In the genomic region with DNA sequence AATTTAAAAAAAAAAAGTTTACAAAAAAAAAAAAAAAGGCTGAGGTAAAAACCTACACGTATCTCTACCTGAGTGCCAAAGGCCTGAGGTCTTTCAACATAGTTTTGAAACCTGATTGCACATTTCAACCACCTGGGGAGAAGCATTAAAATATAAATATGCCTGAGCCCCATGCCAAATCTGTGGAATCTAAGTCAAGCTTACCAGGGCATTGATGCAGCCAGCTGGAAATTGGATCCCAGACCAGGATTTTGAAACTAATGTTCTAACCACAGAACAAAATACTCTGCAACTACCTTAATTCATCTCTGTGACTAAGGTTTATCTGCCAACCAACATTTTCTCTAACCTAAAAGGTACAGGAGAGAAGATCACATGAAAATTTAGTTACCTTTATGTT, we compare ENCODE assay signal across 24 cellular contexts. TPM values are rescaled to one million over a fixed set of nuclear protein-coding genes. Genes with fewer than 3 reads are reported as not detected.
A peak's percentile ranks its signal among the peaks of the same experiment; 100 is the strongest.
DNase-seq lines count a peak whose midpoint lies in the region; ATAC-seq and TF ChIP-seq lines count a peak whose summit lies in the region.
"Had no signal": no experiment of that assay in that cellular context is flagged by ENCODE, and none has a peak within 500 bp of the region (broad histone marks: within the 10 kb centered on the region; RNA-seq: fewer than 3 reads in every experiment).

No MANE protein-coding gene starts in this region.

- H3K23me2 ChIP-seq in H9 (ENCODE audit: insufficient read length, low read depth, low read length, poor library complexity, severe bottlenecking), result no peaks in the 10 kb centered on the region

- peaks cover 29 to 36% of the 10 kb centered on the region in 2 experiments for H3K4me1 Mint-ChIP-seq in H9
- H3K4me1 Mint-ChIP-seq in WTC11, result peaks cover 31% of the 10 kb centered on the region
- H3K4me1 Mint-ChIP-seq in neural progenitor cell, result peaks cover 4% of the 10 kb centered on the region
- H3K4me1 Mint-ChIP-seq: activated CD4-positive, alpha-beta T cell treated with anti-CD3 and anti-CD28 coated beads, Interleukin-2, amount 10 ng/mL, durations not matched to agents 7 days and 5 days had no signal

- CTCF ChIA-PET in WTC11 (lab: Charles Lee), result interaction anchor here (1.1 to 1.5 kb wide), 2 partner anchors 11 to 145 kb away, joined by 3 to 4 read pairs; a partner anchor contains a TSS

- no peak overlapping the region for H2AK5ac ChIP-seq in H9 (ENCODE audit: insufficient read length, low read length)

- H3K4me2 ChIP-seq in H9 (ENCODE audit: insufficient read depth, insufficient read length, low read length) (peak overlapping the region; percentile 56), fibroblast of lung (ENCODE audit: extremely low read depth, insufficient read depth, low read length) (no peak overlapping the region), neural progenitor cell (no peak overlapping the region)
- H3K4me2 ChIP-seq: smooth muscle cell had no signal

- H3K4me3 Mint-ChIP-seq in H9 (peak overlapping the region; percentile 13 to 55; a peak in 4 of 5 replicates), WTC11 (peak overlapping the region; percentile 33), neural progenitor cell (no peak overlapping the region)
- H3K4me3 Mint-ChIP-seq: activated CD4-positive, alpha-beta T cell treated with anti-CD3 and anti-CD28 coated beads, Interleukin-2, amount 10 ng/mL, durations not matched to agents 7 days and 5 days had no signal

- no CpG with 5 or more reads among the region's 1 CpG for WGBS in H9 (ENCODE audit: extremely low coverage, insufficient read length, low lambda C conversion rate)
- 71 to 73% methylated on average over 1 of the region's 1 CpG for WGBS in body of pancreas, 2 donors

- H3K79me2 ChIP-seq in H9 (ENCODE audit: insufficient read depth, low read length), result no peaks in the 10 kb centered on the region
- H3K79me2 ChIP-seq in fibroblast of lung (ENCODE audit: control insufficient read depth, insufficient read depth, low read length), result no peaks in the 10 kb centered on the region
- H3K79me2 ChIP-seq in neural progenitor cell (ENCODE audit: low read depth), result peaks cover 6% of the 10 kb centered on the region

- H3K4me3 ChIP-seq in fibroblast of lung (replicated peaks in 1 of 4; ENCODE audit: control extremely low read depth in 1 of 4, insufficient read depth in 1 of 4, low read depth in 3 of 4, low read length in 4 of 4), result no peak overlapping the region
- H3K4me3 ChIP-seq in neural progenitor cell, result no peak overlapping the region
- no peak overlapping the region for H3K4me3 ChIP-seq in body of pancreas
- no peak overlapping the region for H3K4me3 ChIP-seq in left lung
- H3K4me3 ChIP-seq: colonic mucosa, smooth muscle cell, upper lobe of right lung had no signal

- H3K27ac Mint-ChIP-seq in H9, result peak overlapping the region in 2 of 3 experiments; percentile 48 to 88; a peak in 1 of 7 replicates
- H3K27ac Mint-ChIP-seq in WTC11, result no peak overlapping the region
- H3K27ac Mint-ChIP-seq in neural progenitor cell, result no peak overlapping the region
- H3K27ac Mint-ChIP-seq: activated CD4-positive, alpha-beta T cell treated with anti-CD3 and anti-CD28 coated beads, Interleukin-2, amount 10 ng/mL, durations not matched to agents 7 days and 5 days had no signal

- H4K8ac ChIP-seq in H9 (replicated peaks; ENCODE audit: insufficient read length, low read depth, low read length), result no peak overlapping the region

- ATAC-seq in WTC11, result no peak; the same call in 1 of the 2 replicates
- no peak for ATAC-seq in body of pancreas
- ATAC-seq in left lung, result no peak
- ATAC-seq: upper lobe of right lung had no signal

- TF ChIP-seq CTCF in H9 (conservative IDR thresholded peaks at IDR 0.05), result no peak
- no peak for TF ChIP-seq CTCF in WTC11 (IDR thresholded peaks at IDR 0.05)
- no peak for TF ChIP-seq CTCF in fibroblast of lung (conservative IDR thresholded peaks at IDR 0.05 in 1 of 2, IDR thresholded peaks at IDR 0.05 in 1 of 2; ENCODE audit: low read depth in 1 of 2, low read length in 2 of 2)
- no peak for TF ChIP-seq CTCF in neural progenitor cell (IDR thresholded peaks at IDR 0.05)
- TF ChIP-seq CTCF in body of pancreas (IDR thresholded peaks at IDR 0.05), result no peak
- TF ChIP-seq CTCF in left lung (IDR thresholded peaks at IDR 0.05), result no peak

- no peak overlapping the region for H2BK15ac ChIP-seq in H9 (ENCODE audit: low read depth, low read length)

- no peak overlapping the region for H2BK12ac ChIP-seq in H9 (ENCODE audit: insufficient read length, low read depth, low read length)

- H3K36me3 ChIP-seq in fibroblast of lung (ENCODE audit: control insufficient read depth, insufficient read depth, low read length) (peaks cover 8% of the 10 kb centered on the region), neural progenitor cell (peaks cover 21% of the 10 kb centered on the region), body of pancreas (replicated peaks in 1 of 2; ENCODE audit: insufficient read depth in 1 of 2, low read depth in 2 of 2) (peaks cover 4 to 20% of the 10 kb centered on the region in 2 donors), left lung (peaks cover 0 to 92% of the 10 kb centered on the region in 2 donors)

- H3K23ac ChIP-seq in H9 (ENCODE audit: insufficient read length, low read depth, low read length), result no peak overlapping the region

- H4K5ac ChIP-seq in H9 (ENCODE audit: insufficient read length, low read depth, low read length), result no peak overlapping the region

- H3T11ph ChIP-seq in H9 (ENCODE audit: low read length), result no peak overlapping the region

- DNase-seq in H9, result no peak
- DNase-seq in WTC11 (ENCODE audit: low spot score), result no peak
- peak; percentile 31 to 55 for DNase-seq in fibroblast of lung (ENCODE audit: low read depth in 2 of 2)
- DNase-seq in neural progenitor cell (ENCODE audit: low spot score), result no peak
- DNase-seq in body of pancreas, result no peak
- no peak for DNase-seq in NOMO-1 treated with dmso at 0.1 percent for 144 hours (lab: John Stamatoyannopoulos, UW; ENCODE audit: unreplicated experiment)
- no peak for DNase-seq in left lung
- DNase-seq in caudate nucleus (lab: John Stamatoyannopoulos, UW), result no peak
- DNase-seq: activated CD4-positive, alpha-beta T cell treated with anti-CD3 and anti-CD28 coated beads, Interleukin-2, amount 10 ng/mL, durations not matched to agents 7 days and 5 days; activated effector memory CD4-positive, alpha-beta T cell treated with anti-CD3 and anti-CD28 coated beads, Interleukin-2, amount 50 U/mL, for 16 hours; AML-193; colonic mucosa; DMS79; foreskin melanocyte; KG1; NCI-H1092; NCI-H2081; NCI-H524; posterior cingulate gyrus; stimulated activated CD4-positive, alpha-beta T cell treated with anti-CD3 and anti-CD28 coated beads, Interleukin-4, amount 100 ng/mL, for 4 hours; T-helper 1 cell; upper lobe of right lung had no signal

- no peak overlapping the region for H2BK120ac ChIP-seq in H9 (ENCODE audit: low read depth, low read length, poor library complexity, severe bottlenecking)

- H3K14ac ChIP-seq in H9 (ENCODE audit: insufficient read depth, low read length), result no peak overlapping the region

- TF ChIP-seq POLR2A in body of pancreas (IDR thresholded peaks at IDR 0.05), result no peak

- peak overlapping the region; percentile 41 for H3K27ac ChIP-seq in H9 (ENCODE audit: insufficient read length, low read depth, low read length)
- H3K27ac ChIP-seq in fibroblast of lung (ENCODE audit: insufficient read depth, low read length), result peak overlapping the region; percentile 13
- H3K27ac ChIP-seq in neural progenitor cell, result peak overlapping the region; percentile 5
- no peak overlapping the region for H3K27ac ChIP-seq in body of pancreas
- H3K27ac ChIP-seq in left lung, result no peak overlapping the region
- H3K27ac ChIP-seq in caudate nucleus (ENCODE audit: low read depth, low read length), result no peak overlapping the region
- H3K27ac ChIP-seq: colonic mucosa, HL-60, upper lobe of right lung had no signal

- intact Hi-C loops in body of pancreas (cut with DNase I), result no loop called here
- intact Hi-C loops in left lung (cut with DNase I), result no loop called here

- no peak overlapping the region for H4K91ac ChIP-seq in H9 (ENCODE audit: insufficient read length, low read depth, low read length)

- H3K9me3 ChIP-seq in H9 (ENCODE audit: control insufficient read depth, low read depth, low read length), result no peaks in the 10 kb centered on the region
- H3K9me3 ChIP-seq in fibroblast of lung (ENCODE audit: control insufficient read depth, insufficient read depth, low read depth, low read length), result no peaks in the 10 kb centered on the region
- no peaks in the 10 kb centered on the region for H3K9me3 ChIP-seq in neural progenitor cell (ENCODE audit: low read depth)
- no peaks in the 10 kb centered on the region for H3K9me3 ChIP-seq in body of pancreas
- H3K9me3 ChIP-seq in left lung, result no peaks in the 10 kb centered on the region
- H3K9me3 ChIP-seq: colonic mucosa, upper lobe of right lung had no signal

- no peaks in the 10 kb centered on the region for H3K79me1 ChIP-seq in H9 (ENCODE audit: insufficient read depth, low read depth, low read length, poor library complexity, severe bottlenecking)

- H3K56ac ChIP-seq in H9 (ENCODE audit: insufficient read length, low read depth, low read length), result no peak overlapping the region

- H2BK20ac ChIP-seq in H9 (ENCODE audit: low read depth, low read length, poor library complexity, severe bottlenecking), result no peak overlapping the region

- H4K20me1 ChIP-seq in H9 (ENCODE audit: control insufficient read depth, insufficient read depth, insufficient read length) (no peaks in the 10 kb centered on the region), fibroblast of lung (ENCODE audit: control insufficient read depth, extremely low read depth, insufficient read depth, low read length) (no peaks in the 10 kb centered on the region), neural progenitor cell (ENCODE audit: low read depth) (no peaks in the 10 kb centered on the region)

- H3K27me3 ChIP-seq in H9 (ENCODE audit: insufficient read depth, low read length), result no peaks in the 10 kb centered on the region
- no peaks in the 10 kb centered on the region for H3K27me3 ChIP-seq in fibroblast of lung (ENCODE audit: control insufficient read depth, insufficient read depth, low read length)
- no peaks in the 10 kb centered on the region for H3K27me3 ChIP-seq in neural progenitor cell
- H3K27me3 ChIP-seq in body of pancreas, result no peaks in the 10 kb centered on the region
- no peaks in the 10 kb centered on the region for H3K27me3 ChIP-seq in left lung
- H3K27me3 ChIP-seq: colonic mucosa, upper lobe of right lung had no signal

- no peak overlapping the region for H3K4ac ChIP-seq in H9 (ENCODE audit: low read depth, low read length)

- no peak overlapping the region for H2BK5ac ChIP-seq in H9 (ENCODE audit: insufficient read length, low read length)

- H3K4me1 ChIP-seq in H9 (ENCODE audit: insufficient read depth, low read length) (peaks cover 4% of the 10 kb centered on the region; the same call in 1 of the 2 replicates), fibroblast of lung (ENCODE audit: control insufficient read depth, extremely low read depth, insufficient read depth, low read length) (no peaks in the 10 kb centered on the region), neural progenitor cell (no peaks in the 10 kb centered on the region), body of pancreas (no peaks in the 10 kb centered on the region), left lung (no peaks in the 10 kb centered on the region)
- H3K4me1 ChIP-seq: colonic mucosa, upper lobe of right lung had no signal

- POLR2A ChIA-PET in WTC11 (lab: Charles Lee), result no interaction called here

- no peak overlapping the region for H3K18ac ChIP-seq in H9 (ENCODE audit: insufficient read length, low read depth, low read length)

- peaks cover 8% of the 10 kb centered on the region for H3F3A ChIP-seq in neural progenitor cell (ENCODE audit: low read depth)

- H2AFZ ChIP-seq in H9 (ENCODE audit: low read length), result no peak overlapping the region
- H2AFZ ChIP-seq in fibroblast of lung (ENCODE audit: low read length), result no peak overlapping the region
- H2AFZ ChIP-seq in neural progenitor cell (replicated peaks), result no peak overlapping the region

- H3K9ac ChIP-seq in H9 (ENCODE audit: extremely low read depth, insufficient read length, low read length) (peak overlapping the region; percentile 23), fibroblast of lung (ENCODE audit: insufficient read depth, low read length) (no peak overlapping the region), neural progenitor cell (no peak overlapping the region)

- H3K27me3 Mint-ChIP-seq in H9 (ENCODE audit: low read depth) (no peaks in the 10 kb centered on the region), WTC11 (ENCODE audit: low read depth) (no peaks in the 10 kb centered on the region; the same call in 1 of the 2 replicates), neural progenitor cell (ENCODE audit: insufficient read depth, low read depth) (no peaks in the 10 kb centered on the region)
- H3K27me3 Mint-ChIP-seq: activated CD4-positive, alpha-beta T cell treated with anti-CD3 and anti-CD28 coated beads, Interleukin-2, amount 10 ng/mL, durations not matched to agents 7 days and 5 days had no signal

- H3K9me3 Mint-ChIP-seq in H9, result no peaks in the 10 kb centered on the region
- H3K9me3 Mint-ChIP-seq in WTC11, result no peaks in the 10 kb centered on the region
- no peaks in the 10 kb centered on the region for H3K9me3 Mint-ChIP-seq in neural progenitor cell
- H3K9me3 Mint-ChIP-seq: activated CD4-positive, alpha-beta T cell treated with anti-CD3 and anti-CD28 coated beads, Interleukin-2, amount 10 ng/mL, durations not matched to agents 7 days and 5 days had no signal

- H3K36me3 Mint-ChIP-seq in H9 (ENCODE audit: insufficient read depth in 1 of 3, low read depth in 3 of 3) (peaks cover 32 to 70% (median 59%) of the 10 kb centered on the region in 3 experiments), WTC11 (peaks cover 52% of the 10 kb centered on the region), neural progenitor cell (peaks cover 37% of the 10 kb centered on the region)

RNA-seq across cellular contexts. Expression of a gene that starts 38.8 kb away (rescaled TPM):
- 2.1 and 2.4 TPM in 2 replicates for total RNA-seq in H9 (2021)
- 0.46 to 1.7 TPM (median 0.73 TPM) in 3 replicates for total RNA-seq in WTC11 (2021)
- total RNA-seq in fibroblast of lung, result 0.50 and 0.51 TPM in 2 replicates
- 0.16 and 0.23 TPM in 2 replicates for polyA plus RNA-seq in fibroblast of lung
- polyA plus RNA-seq in fibroblast of lung (2012), result 0.13 and 0.23 TPM in 2 replicates
- 0.16 TPM in 1 of 2 replicates, not detected in the other for polyA minus RNA-seq in fibroblast of lung (ENCODE audit: low replicate concordance)
- 0.21 and 0.62 TPM in 2 replicates for total RNA-seq in neural progenitor cell (ENCODE audit: low replicate concordance)
- total RNA-seq in body of pancreas, result 1 to 10 TPM; 2.3 to 3.0 TPM
- 1 to 10 TPM in 1 of 2 donors, under 1 TPM in 1; 0.67 to 1.5 TPM for total RNA-seq in left lung

Comparison
In these comparisons a context has a peak if more than half of its experiments do, and no peak if none do; other contexts are left out.
1. DNase-seq: peak in fibroblast of lung (2 of 2); none in H9 (single experiment), WTC11 (single experiment), neural progenitor cell (single experiment), body of pancreas (0 of 4), NOMO-1 treated with dmso at 0.1 percent for 144 hours (single experiment), left lung (0 of 2) and caudate nucleus (0 of 61).
2. H3K27ac ChIP-seq: peak in H9 (single experiment), fibroblast of lung (single experiment) and neural progenitor cell (single experiment); none in body of pancreas (0 of 4), left lung (0 of 2) and caudate nucleus (single experiment).
3. H3K27ac Mint-ChIP-seq: peak in H9 (2 of 3); none in WTC11 (single experiment) and neural progenitor cell (single experiment).